ENCODE assay signal across 20 cellular contexts in the genomic region with DNA sequence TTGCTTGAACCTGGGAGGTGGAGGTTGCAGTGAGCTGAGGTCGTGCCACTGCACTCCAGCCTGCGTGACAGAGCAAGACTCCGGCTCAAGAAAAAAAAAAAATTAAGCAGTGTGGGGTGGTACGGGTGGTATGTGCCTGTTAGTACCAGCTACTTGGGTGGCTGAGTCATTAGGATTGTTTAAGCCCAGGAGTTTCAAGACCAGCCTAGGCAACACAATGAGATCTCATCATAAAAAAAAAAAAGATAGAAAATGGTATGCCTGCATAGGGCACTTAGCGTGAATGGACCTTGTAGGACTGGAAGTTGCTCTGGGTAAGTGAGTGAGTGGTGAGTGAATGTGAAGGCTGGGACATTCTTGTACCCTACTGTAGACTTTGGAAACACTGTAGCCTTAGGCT. TPM values are rescaled to one million over a fixed set of nuclear protein-coding genes. Genes with fewer than 3 reads are reported as not detected.
DNase-seq lines count a peak whose midpoint lies in the region; ATAC-seq and TF ChIP-seq lines count a peak whose summit lies in the region.
"Had no signal": no experiment of that assay in that cellular context is flagged by ENCODE, and none has a peak within 500 bp of the region (broad histone marks: within the 10 kb centered on the region; RNA-seq: fewer than 3 reads in every experiment).

No MANE protein-coding gene starts in this region.

- no peak for DNase-seq in activated naive CD4-positive, alpha-beta T cell treated with anti-CD3 and anti-CD28 coated beads, Interleukin-2, amount 10 ng/mL, durations not matched to agents 7 days and 5 days
- no peak for DNase-seq in activated naive CD4-positive, alpha-beta T cell (lab: John Stamatoyannopoulos, UW)
- no peak for DNase-seq in WTC11 (ENCODE audit: low spot score)
- peak; percentile 70 for DNase-seq in kidney glomerular epithelial cell (lab: John Stamatoyannopoulos, UW)
- DNase-seq in stimulated activated naive CD8-positive, alpha-beta T cell treated with anti-CD3 and anti-CD28 coated beads, Interleukin-15, amount 100 ng/mL, for 72 hours, result no peak
- DNase-seq in amygdala (lab: John Stamatoyannopoulos, UW), result no peak
- DNase-seq in HuH-7.5 (ENCODE audit: low spot score), result no peak
- DNase-seq: activated CD4-positive, alpha-beta T cell treated with anti-CD3 and anti-CD28 coated beads for 4 hours; activated naive CD8-positive, alpha-beta T cell treated with anti-CD3 and anti-CD28 coated beads, Interleukin-2, amount 10 ng/mL, durations not matched to agents 7 days and 5 days; DMS79 treated with DMSO at 0.1 percent for 48 hours; H7; mucosa of descending colon; NCI-H1092; NK-92 treated with Interleukin-12 subunit alpha and Interleukin-12 subunit beta, amount 100 ng/mL, for 24 hours; nucleus accumbens; stimulated activated CD4-positive, alpha-beta T cell treated with anti-CD3 and anti-CD28 coated beads, Interleukin-4, amount 100 ng/mL, for 24 hours; T-helper 9 cell had no signal

- H3K27ac Mint-ChIP-seq in activated naive CD4-positive, alpha-beta T cell treated with anti-CD3 and anti-CD28 coated beads, Interleukin-2, amount 10 ng/mL, durations not matched to agents 7 days and 5 days, result peak overlapping the region; percentile 69
- H3K27ac Mint-ChIP-seq in WTC11, result peak overlapping the region; percentile 81; the same call in 1 of the 2 replicates
- H3K27ac Mint-ChIP-seq in stimulated activated naive CD8-positive, alpha-beta T cell treated with anti-CD3 and anti-CD28 coated beads, Interleukin-15, amount 100 ng/mL, for 72 hours, result no peak overlapping the region
- H3K27ac Mint-ChIP-seq: activated naive CD8-positive, alpha-beta T cell treated with anti-CD3 and anti-CD28 coated beads, Interleukin-2, amount 10 ng/mL, durations not matched to agents 7 days and 5 days had no signal

- CTCF ChIA-PET in activated naive CD4-positive, alpha-beta T cell treated with anti-CD3 and anti-CD28 coated beads, Interleukin-2, amount 10 ng/mL, durations not matched to agents 7 days and 5 days (lab: Charles Lee), result interaction anchor here (5.4 kb wide), 1 partner anchor 12 kb away, joined by 24 read pairs; no protein-coding TSS in a partner anchor
- CTCF ChIA-PET in WTC11 (lab: Charles Lee), result interaction anchor here (0.6 kb wide), 1 partner anchor 250 kb away, joined by 3 read pairs; no protein-coding TSS in a partner anchor

- no peaks in the 10 kb centered on the region for H3K9me3 Mint-ChIP-seq in activated naive CD4-positive, alpha-beta T cell treated with anti-CD3 and anti-CD28 coated beads, Interleukin-2, amount 10 ng/mL, durations not matched to agents 7 days and 5 days
- no peaks in the 10 kb centered on the region for H3K9me3 Mint-ChIP-seq in WTC11
- no peaks in the 10 kb centered on the region for H3K9me3 Mint-ChIP-seq in stimulated activated naive CD8-positive, alpha-beta T cell treated with anti-CD3 and anti-CD28 coated beads, Interleukin-15, amount 100 ng/mL, for 72 hours
- H3K9me3 Mint-ChIP-seq: activated naive CD8-positive, alpha-beta T cell treated with anti-CD3 and anti-CD28 coated beads, Interleukin-2, amount 10 ng/mL, durations not matched to agents 7 days and 5 days; CD14-positive monocyte had no signal

- H3K27me3 Mint-ChIP-seq in activated naive CD4-positive, alpha-beta T cell treated with anti-CD3 and anti-CD28 coated beads, Interleukin-2, amount 10 ng/mL, durations not matched to agents 7 days and 5 days, result no peaks in the 10 kb centered on the region
- no peaks in the 10 kb centered on the region for H3K27me3 Mint-ChIP-seq in WTC11 (ENCODE audit: low read depth)
- no peaks in the 10 kb centered on the region for H3K27me3 Mint-ChIP-seq in stimulated activated naive CD8-positive, alpha-beta T cell treated with anti-CD3 and anti-CD28 coated beads, Interleukin-15, amount 100 ng/mL, for 72 hours
- H3K27me3 Mint-ChIP-seq: activated naive CD8-positive, alpha-beta T cell treated with anti-CD3 and anti-CD28 coated beads, Interleukin-2, amount 10 ng/mL, durations not matched to agents 7 days and 5 days had no signal

- no peak overlapping the region for H3K4me3 Mint-ChIP-seq in activated naive CD4-positive, alpha-beta T cell treated with anti-CD3 and anti-CD28 coated beads, Interleukin-2, amount 10 ng/mL, durations not matched to agents 7 days and 5 days
- H3K4me3 Mint-ChIP-seq in WTC11, result no peak overlapping the region
- no peak overlapping the region for H3K4me3 Mint-ChIP-seq in stimulated activated naive CD8-positive, alpha-beta T cell treated with anti-CD3 and anti-CD28 coated beads, Interleukin-15, amount 100 ng/mL, for 72 hours
- H3K4me3 Mint-ChIP-seq: activated naive CD8-positive, alpha-beta T cell treated with anti-CD3 and anti-CD28 coated beads, Interleukin-2, amount 10 ng/mL, durations not matched to agents 7 days and 5 days; CD14-positive monocyte had no signal

- TF ChIP-seq CTCF in WTC11 (IDR thresholded peaks at IDR 0.05), result no peak

- POLR2A ChIA-PET in WTC11 (lab: Charles Lee), result no interaction called here

- ATAC-seq in WTC11 (no peak), GM21529 (IDR thresholded peaks at IDR 0.05; ENCODE audit: unreplicated experiment) (no peak)
- ATAC-seq in stimulated activated naive CD8-positive, alpha-beta T cell treated with anti-CD3 and anti-CD28 coated beads, Interleukin-15, amount 100 ng/mL, for 72 hours, result no peak
- ATAC-seq: HepG2, mucosa of descending colon had no signal

- H3K4me1 Mint-ChIP-seq in activated naive CD4-positive, alpha-beta T cell treated with anti-CD3 and anti-CD28 coated beads, Interleukin-2, amount 10 ng/mL, durations not matched to agents 7 days and 5 days, result no peaks in the 10 kb centered on the region
- H3K4me1 Mint-ChIP-seq in WTC11, result peaks cover 6% of the 10 kb centered on the region
- H3K4me1 Mint-ChIP-seq in stimulated activated naive CD8-positive, alpha-beta T cell treated with anti-CD3 and anti-CD28 coated beads, Interleukin-15, amount 100 ng/mL, for 72 hours, result peaks cover 4% of the 10 kb centered on the region
- H3K4me1 Mint-ChIP-seq: CD14-positive monocyte had no signal

- peaks cover 2% of the 10 kb centered on the region for H3K36me3 Mint-ChIP-seq in activated naive CD4-positive, alpha-beta T cell treated with anti-CD3 and anti-CD28 coated beads, Interleukin-2, amount 10 ng/mL, durations not matched to agents 7 days and 5 days
- H3K36me3 Mint-ChIP-seq in WTC11, result peaks cover 10% of the 10 kb centered on the region

TF ChIP-seq in WTC11, 78 proteins besides CTCF, POLR2A, EP300 and RAD21:
- TF ChIP-seq ZNF219 (CRISPR knock-in tag; IDR thresholded peaks at IDR 0.05; ENCODE audit: borderline replicate concordance), result no peak
- no peak for TF ChIP-seq JUN (CRISPR knock-in tag; IDR thresholded peaks at IDR 0.05)
- no peak for TF ChIP-seq RELA (CRISPR knock-in tag; IDR thresholded peaks at IDR 0.05; ENCODE audit: borderline replicate concordance)
- no peak for TF ChIP-seq GTF2I (CRISPR knock-in tag; conservative IDR thresholded peaks at IDR 0.05)
- no peak for TF ChIP-seq ZBTB21 (CRISPR knock-in tag; IDR thresholded peaks at IDR 0.05; ENCODE audit: borderline replicate concordance)
- TF ChIP-seq NR2C2 (CRISPR knock-in tag; IDR thresholded peaks at IDR 0.05), result no peak
- no peak for TF ChIP-seq FOXK1 (CRISPR knock-in tag; IDR thresholded peaks at IDR 0.05)
- no peak for TF ChIP-seq ZNF416 (CRISPR knock-in tag; IDR thresholded peaks at IDR 0.05)
- TF ChIP-seq, protein P1, sequence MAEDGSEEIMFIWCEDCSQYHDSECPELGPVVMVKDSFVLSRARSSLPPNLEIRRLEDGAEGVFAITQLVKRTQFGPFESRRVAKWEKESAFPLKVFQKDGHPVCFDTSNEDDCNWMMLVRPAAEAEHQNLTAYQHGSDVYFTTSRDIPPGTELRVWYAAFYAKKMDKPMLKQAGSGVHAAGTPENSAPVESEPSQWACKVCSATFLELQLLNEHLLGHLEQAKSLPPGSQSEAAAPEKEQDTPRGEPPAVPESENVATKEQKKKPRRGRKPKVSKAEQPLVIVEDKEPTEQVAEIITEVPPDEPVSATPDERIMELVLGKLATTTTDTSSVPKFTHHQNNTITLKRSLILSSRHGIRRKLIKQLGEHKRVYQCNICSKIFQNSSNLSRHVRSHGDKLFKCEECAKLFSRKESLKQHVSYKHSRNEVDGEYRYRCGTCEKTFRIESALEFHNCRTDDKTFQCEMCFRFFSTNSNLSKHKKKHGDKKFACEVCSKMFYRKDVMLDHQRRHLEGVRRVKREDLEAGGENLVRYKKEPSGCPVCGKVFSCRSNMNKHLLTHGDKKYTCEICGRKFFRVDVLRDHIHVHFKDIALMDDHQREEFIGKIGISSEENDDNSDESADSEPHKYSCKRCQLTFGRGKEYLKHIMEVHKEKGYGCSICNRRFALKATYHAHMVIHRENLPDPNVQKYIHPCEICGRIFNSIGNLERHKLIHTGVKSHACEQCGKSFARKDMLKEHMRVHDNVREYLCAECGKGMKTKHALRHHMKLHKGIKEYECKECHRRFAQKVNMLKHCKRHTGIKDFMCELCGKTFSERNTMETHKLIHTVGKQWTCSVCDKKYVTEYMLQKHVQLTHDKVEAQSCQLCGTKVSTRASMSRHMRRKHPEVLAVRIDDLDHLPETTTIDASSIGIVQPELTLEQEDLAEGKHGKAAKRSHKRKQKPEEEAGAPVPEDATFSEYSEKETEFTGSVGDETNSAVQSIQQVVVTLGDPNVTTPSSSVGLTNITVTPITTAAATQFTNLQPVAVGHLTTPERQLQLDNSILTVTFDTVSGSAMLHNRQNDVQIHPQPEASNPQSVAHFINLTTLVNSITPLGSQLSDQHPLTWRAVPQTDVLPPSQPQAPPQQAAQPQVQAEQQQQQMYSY (CRISPR knock-in tag; IDR thresholded peaks at IDR 0.05), result no peak
- no peak for TF ChIP-seq ZNF317 (CRISPR knock-in tag; IDR thresholded peaks at IDR 0.05; ENCODE audit: borderline replicate concordance, low read depth)
- no peak for TF ChIP-seq ZNF232 (CRISPR knock-in tag; IDR thresholded peaks at IDR 0.05)
- no peak for TF ChIP-seq ELF4 (CRISPR knock-in tag; IDR thresholded peaks at IDR 0.05; ENCODE audit: low read depth)
- TF ChIP-seq NFE2L1 (CRISPR knock-in tag; IDR thresholded peaks at IDR 0.05), result no peak

RNA-seq across cellular contexts. Expression of gene TBCE, which starts 37.0 kb away (rescaled TPM):
- 33.3 to 40.1 TPM (median 34.8 TPM) in 3 replicates for total RNA-seq in WTC11 (2021)

Comparison
In these comparisons a context has a peak if more than half of its experiments do, and no peak if none do; other contexts are left out.
1. H3K27ac Mint-ChIP-seq: peak in activated naive CD4-positive, alpha-beta T cell treated with anti-CD3 and anti-CD28 coated beads, Interleukin-2, amount 10 ng/mL, durations not matched to agents 7 days and 5 days (single experiment) and WTC11 (single experiment); none in stimulated activated naive CD8-positive, alpha-beta T cell treated with anti-CD3 and anti-CD28 coated beads, Interleukin-15, amount 100 ng/mL, for 72 hours (0 of 2).